ENCODE assay signal across 1 cellular context in genomic region chr14:65167072-65167645, GRCh38.
TF ChIP-seq lines count a peak whose summit lies in the region.

No MANE protein-coding gene starts in this region.

TF ChIP-seq in K562, 482 proteins besides CTCF, POLR2A, EP300 and RAD21 (continued from another document):
- TF ChIP-seq TRIM28 (IDR thresholded peaks at IDR 0.05) (no peak), ZZZ3 (IDR thresholded peaks at IDR 0.05) (no peak), NFE2 (IDR thresholded peaks at IDR 0.05; ENCODE audit: low read depth) (peak; percentile 68), ASH1L (IDR thresholded peaks at IDR 0.05; ENCODE audit: borderline replicate concordance, low read depth, partially characterized antibody) (no peak), E2F1 (CRISPR knock-in tag; IDR thresholded peaks at IDR 0.05) (no peak), CSDE1 (IDR thresholded peaks at IDR 0.05) (0 out of 4 replicates have a peak, but pooled peaks of 1 of the 2 experiments have one; percentile 47), ZNF140 (CRISPR knock-in tag; IDR thresholded peaks at IDR 0.05) (no peak), HOXB6 (CRISPR knock-in tag; IDR thresholded peaks at IDR 0.05; ENCODE audit: borderline replicate concordance) (no peak), SPI1 (IDR thresholded peaks at IDR 0.05; ENCODE audit: borderline replicate concordance, low read depth, low read length) (no peak), DDX20 (tag; IDR thresholded peaks at IDR 0.05; ENCODE audit: low read depth) (no peak), MLLT1 (IDR thresholded peaks at IDR 0.05) (peak in 1 of 2 experiments; percentile 51; a peak in 1 of 4 replicates), ZNF551 (CRISPR knock-in tag; IDR thresholded peaks at IDR 0.05) (no peak), DEAF1 (CRISPR knock-in tag; IDR thresholded peaks at IDR 0.05) (no peak), RBM34 (IDR thresholded peaks at IDR 0.05; ENCODE audit: borderline replicate concordance, insufficient read depth, low read length) (no peak), SMAD2 (IDR thresholded peaks at IDR 0.05; ENCODE audit: low read depth, low read length) (no peak), CHD4 (IDR thresholded peaks at IDR 0.05; ENCODE audit: insufficient read depth, insufficient replicate concordance, low read depth, low read length, poor library complexity, severe bottlenecking) (no peak), MECOM (CRISPR knock-in tag; IDR thresholded peaks at IDR 0.05) (no peak), TCFL5 (CRISPR knock-in tag; conservative IDR thresholded peaks at IDR 0.05) (no peak), MITF (IDR thresholded peaks at IDR 0.05) (no peak), ZNF121 (CRISPR knock-in tag; conservative IDR thresholded peaks at IDR 0.05) (no peak), ZSCAN32 (CRISPR knock-in tag; IDR thresholded peaks at IDR 0.05) (no peak), ZNF785 (CRISPR knock-in tag; IDR thresholded peaks at IDR 0.05) (no peak), FOSL1 (tag; conservative IDR thresholded peaks at IDR 0.05) (no peak), ZBTB2 (IDR thresholded peaks at IDR 0.05) (no peak), AFF4 (CRISPR knock-in tag; IDR thresholded peaks at IDR 0.05) (no peak), ELF2 (CRISPR knock-in tag; IDR thresholded peaks at IDR 0.05) (no peak), ZFP1 (CRISPR knock-in tag; IDR thresholded peaks at IDR 0.05) (no peak), ZBTB5 (IDR thresholded peaks at IDR 0.05) (no peak), ZNF311 (CRISPR knock-in tag; IDR thresholded peaks at IDR 0.05) (no peak), ZNF347 (CRISPR knock-in tag; IDR thresholded peaks at IDR 0.05; ENCODE audit: low read depth) (no peak), ZNF668 (CRISPR knock-in tag; IDR thresholded peaks at IDR 0.05) (no peak), ZNF217 (CRISPR knock-in tag; IDR thresholded peaks at IDR 0.05) (no peak), NELFE (IDR thresholded peaks at IDR 0.05; ENCODE audit: insufficient read depth, insufficient read length) (no peak), NR4A1 (CRISPR knock-in tag; IDR thresholded peaks at IDR 0.05) (no peak), NR4A1 (tag; IDR thresholded peaks at IDR 0.05) (no peak), KAT7 (CRISPR knock-in tag; IDR thresholded peaks at IDR 0.05; ENCODE audit: borderline replicate concordance) (no peak), CHCHD3 (CRISPR knock-in tag; IDR thresholded peaks at IDR 0.05) (no peak), RFX1 (IDR thresholded peaks at IDR 0.05) (peak; percentile 94), CREB3L1 (IDR thresholded peaks at IDR 0.05; ENCODE audit: borderline replicate concordance, low read depth) (no peak), SP1 (CRISPR knock-in tag; IDR thresholded peaks at IDR 0.05) (no peak), ZBTB17 (CRISPR knock-in tag; IDR thresholded peaks at IDR 0.05) (no peak), MBD1 (CRISPR knock-in tag; IDR thresholded peaks at IDR 0.05) (no peak), CGGBP1 (CRISPR knock-in tag; IDR thresholded peaks at IDR 0.05) (no peak), TEAD1 (CRISPR knock-in tag; IDR thresholded peaks at IDR 0.05) (no peak), GTF2A2 (tag; IDR thresholded peaks at IDR 0.05) (no peak)
